In the genomic region with DNA sequence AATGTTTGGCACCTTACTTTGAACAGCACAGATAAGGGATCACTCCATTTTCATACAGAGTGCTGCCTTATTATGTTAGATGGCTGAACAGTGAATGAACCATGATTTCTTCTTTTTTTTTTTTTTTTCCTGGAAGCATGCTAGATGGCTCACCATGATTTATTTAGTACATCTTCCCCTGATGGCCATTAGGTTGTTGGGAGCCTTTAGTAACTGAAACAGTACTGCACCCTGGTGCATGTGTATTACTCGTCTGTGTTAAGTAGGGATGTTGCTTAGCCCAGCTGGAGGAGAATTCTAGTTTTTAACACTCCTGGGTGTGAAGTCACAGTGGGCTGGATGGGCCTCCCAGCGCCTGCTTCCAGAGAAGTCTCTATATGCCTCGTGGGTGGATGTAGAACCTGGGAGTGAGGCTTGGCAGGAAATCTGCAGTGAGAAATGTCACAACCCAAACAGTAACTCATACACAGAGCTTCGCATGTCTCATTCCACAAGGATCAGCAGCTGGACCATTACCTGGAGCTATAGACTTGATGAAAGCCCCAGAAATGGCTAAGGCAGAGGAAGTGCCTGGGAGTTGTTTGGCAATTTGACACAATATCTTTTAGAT, we compare ENCODE assay signal across 12 cellular contexts. TPM values are rescaled to one million over a fixed set of nuclear protein-coding genes. Genes with fewer than 3 reads are reported as not detected.
A peak's percentile ranks its signal among the peaks of the same experiment; 100 is the strongest.
DNase-seq lines count a peak whose midpoint lies in the region; ATAC-seq and TF ChIP-seq lines count a peak whose summit lies in the region.
"Had no signal": no experiment of that assay in that cellular context is flagged by ENCODE, and none has a peak within 500 bp of the region (broad histone marks: within the 10 kb centered on the region; RNA-seq: fewer than 3 reads in every experiment).

No MANE protein-coding gene starts in this region.

- ATAC-seq in HG03159 (IDR thresholded peaks at IDR 0.05; ENCODE audit: unreplicated experiment) (no peak), GM21381 (IDR thresholded peaks at IDR 0.05; ENCODE audit: unreplicated experiment) (no peak)

- TF ChIP-seq EP300 in suprapubic skin (IDR thresholded peaks at IDR 0.05): no peak

- no peak overlapping the region for H3K4me3 Mint-ChIP-seq in activated naive CD4-positive, alpha-beta T cell treated with anti-CD3 and anti-CD28 coated beads, Interleukin-2, amount 10 ng/mL, durations not matched to agents 7 days and 5 days

- peaks cover 23% of the 10 kb centered on the region for H3K27me3 Mint-ChIP-seq in activated naive CD4-positive, alpha-beta T cell treated with anti-CD3 and anti-CD28 coated beads, Interleukin-2, amount 10 ng/mL, durations not matched to agents 7 days and 5 days
- H3K27me3 Mint-ChIP-seq: activated naive CD8-positive, alpha-beta T cell had no signal

- H3K4me1 ChIP-seq in suprapubic skin: peaks cover 29% of the 10 kb centered on the region

- TF ChIP-seq CTCF in suprapubic skin (IDR thresholded peaks at IDR 0.05): no peak

- H3K36me3 ChIP-seq in suprapubic skin: no peaks in the 10 kb centered on the region

- no peak for TF ChIP-seq POLR2A in suprapubic skin (IDR thresholded peaks at IDR 0.05)

- no peaks in the 10 kb centered on the region for H3K27me3 ChIP-seq in suprapubic skin

- H3K9me3 ChIP-seq in suprapubic skin: no peaks in the 10 kb centered on the region

- DNase-seq in activated naive CD4-positive, alpha-beta T cell treated with anti-CD3 and anti-CD28 coated beads, Interleukin-2, amount 10 ng/mL, durations not matched to agents 7 days and 5 days: no peak
- DNase-seq in activated naive CD4-positive, alpha-beta T cell (lab: John Stamatoyannopoulos, UW): no peak
- peak; percentile 15 to 40 for DNase-seq in activated CD4-positive, alpha-beta T cell treated with anti-CD3 and anti-CD28 coated beads, Interleukin-2, amount 50 U/mL, for 48 hours
- peak; percentile 25 for DNase-seq in fibroblast of peridontal ligament (ENCODE audit: extremely low read depth)
- DNase-seq in suprapubic skin (ENCODE audit: low spot score in 2 of 2): peak in 1 of 2 donors; percentile 43
- no peak for DNase-seq in NCI-H345 (lab: John Stamatoyannopoulos, UW)

- no peaks in the 10 kb centered on the region for H3K9me3 Mint-ChIP-seq in activated naive CD4-positive, alpha-beta T cell treated with anti-CD3 and anti-CD28 coated beads, Interleukin-2, amount 10 ng/mL, durations not matched to agents 7 days and 5 days

- CTCF ChIA-PET in activated naive CD4-positive, alpha-beta T cell treated with anti-CD3 and anti-CD28 coated beads, Interleukin-2, amount 10 ng/mL, durations not matched to agents 7 days and 5 days (lab: Charles Lee): interaction anchor here (0.7 to 9.9 kb wide), 17 partner anchors 8 to 250 kb away, joined by 3 to 94 read pairs (median 8); a partner anchor contains a TSS

- peak overlapping the region; percentile 45 for H3K27ac ChIP-seq in suprapubic skin
- H3K27ac ChIP-seq: C4-2B had no signal

- peaks cover 35% of the 10 kb centered on the region for H3K4me1 Mint-ChIP-seq in activated naive CD4-positive, alpha-beta T cell treated with anti-CD3 and anti-CD28 coated beads, Interleukin-2, amount 10 ng/mL, durations not matched to agents 7 days and 5 days

- WGBS in suprapubic skin: 57% methylated on average over 2 of the region's 4 CpGs

- H3K27ac Mint-ChIP-seq in activated naive CD4-positive, alpha-beta T cell treated with anti-CD3 and anti-CD28 coated beads, Interleukin-2, amount 10 ng/mL, durations not matched to agents 7 days and 5 days: peak overlapping the region; percentile 75

- no peaks in the 10 kb centered on the region for H3K36me3 Mint-ChIP-seq in activated naive CD4-positive, alpha-beta T cell treated with anti-CD3 and anti-CD28 coated beads, Interleukin-2, amount 10 ng/mL, durations not matched to agents 7 days and 5 days
- H3K36me3 Mint-ChIP-seq: activated naive CD8-positive, alpha-beta T cell had no signal

- H3K4me3 ChIP-seq in suprapubic skin: no peak overlapping the region
- H3K4me3 ChIP-seq: lung had no signal

RNA-seq across cellular contexts. Expression of a gene that starts 29.0 kb away (rescaled TPM):
- 1 to 10 TPM in 1 of 4 donors, not detected in 3; 4.2 TPM for total RNA-seq in suprapubic skin
- total RNA-seq: subcutaneous adipose tissue had no signal

RNA-seq across cellular contexts. Expression of a gene that starts 46.1 kb away (rescaled TPM):
- total RNA-seq in suprapubic skin: 10 to 100 TPM; 19.2 to 50.6 (median 34.5) TPM

Comparison
In these comparisons a context has a peak if more than half of its experiments do, and no peak if none do; other contexts are left out.
1. DNase-seq: peak in activated CD4-positive, alpha-beta T cell treated with anti-CD3 and anti-CD28 coated beads, Interleukin-2, amount 50 U/mL, for 48 hours (2 of 2) and fibroblast of peridontal ligament (single experiment); none in activated naive CD4-positive, alpha-beta T cell treated with anti-CD3 and anti-CD28 coated beads, Interleukin-2, amount 10 ng/mL, durations not matched to agents 7 days and 5 days (single experiment), activated naive CD4-positive, alpha-beta T cell (0 of 4) and NCI-H345 (single experiment).